In genomic region chr17:40321502-40322416, GRCh38 we compare ENCODE assay signal across 8 cellular contexts. TPM values are rescaled to one million over a fixed set of nuclear protein-coding genes. Genes with fewer than 3 reads are reported as not detected.
DNase-seq lines count a peak whose midpoint lies in the region; ATAC-seq and TF ChIP-seq lines count a peak whose summit lies in the region.

No MANE protein-coding gene starts in this region.

- DNase-seq in AG09309 (ENCODE audit: low read depth): no peak
- DNase-seq in cardiac fibroblast (ENCODE audit: low read depth in 2 of 2): no peak
- DNase-seq in mesenteric fat pad (ENCODE audit: low spot score): no peak
- no peak for DNase-seq in NOMO-1 treated with DMSO at 0.1 percent for 48 hours (lab: John Stamatoyannopoulos, UW; ENCODE audit: unreplicated experiment)
- DNase-seq in NCI-H1436 treated with DMSO at 0.1 percent for 48 hours (lab: John Stamatoyannopoulos, UW): no peak

- peaks cover 87% of the 10 kb centered on the region for H3K4me1 ChIP-seq in muscle layer of colon (ENCODE audit: insufficient read depth, low read length)

- no peak for ATAC-seq in GM19395 (IDR thresholded peaks at IDR 0.05; ENCODE audit: unreplicated experiment)

- TF ChIP-seq CTCF in AG09309 (IDR thresholded peaks at IDR 0.05; ENCODE audit: control insufficient read depth, insufficient read depth, low read depth, low read length, missing control alignments) (no peak), cardiac fibroblast (IDR thresholded peaks at IDR 0.05; ENCODE audit: low read depth, low read length) (no peak)

- H3K36me3 ChIP-seq in KOPT-K1 (ENCODE audit: insufficient read depth, low read length) (no peaks in the 10 kb centered on the region), muscle layer of colon (ENCODE audit: insufficient read depth, low read length) (no peaks in the 10 kb centered on the region)

- no peaks in the 10 kb centered on the region for H3K9me3 ChIP-seq in KOPT-K1 (ENCODE audit: insufficient read depth, low read length, poor library complexity, severe bottlenecking)
- no peaks in the 10 kb centered on the region for H3K9me3 ChIP-seq in muscle layer of colon (ENCODE audit: low read length)

- no peaks in the 10 kb centered on the region for H3K27me3 ChIP-seq in muscle layer of colon (ENCODE audit: control insufficient read depth in 1 of 2, insufficient read depth in 2 of 2, low read length in 2 of 2)

- peak overlapping the region; percentile 67 for H3K9ac ChIP-seq in muscle layer of colon (ENCODE audit: low read length)

- H3K4me3 ChIP-seq in AG09309 (ENCODE audit: control insufficient read depth, low read depth, low read length) (peak overlapping the region; percentile 37), cardiac fibroblast (replicated peaks in 1 of 2; ENCODE audit: low read depth in 2 of 2, low read length in 2 of 2) (peak overlapping the region; percentile 43 to 94), muscle layer of colon (ENCODE audit: low read depth in 1 of 2, low read length in 2 of 2) (peak overlapping the region; percentile 17 to 83)

- peak overlapping the region; percentile 80 for H3K27ac ChIP-seq in KOPT-K1 (ENCODE audit: low read depth, low read length, poor library complexity, severe bottlenecking)
- H3K27ac ChIP-seq in muscle layer of colon (ENCODE audit: low read depth, low read length): peak overlapping the region; percentile 96

RNA-seq across cellular contexts. Expression of gene RARA, which starts 12.8 kb away (rescaled TPM):
- 70.3 TPM for total RNA-seq in mesenteric fat pad

RNA-seq across cellular contexts. Expression of gene CDC6, which starts 34.1 kb away (rescaled TPM):
- total RNA-seq in mesenteric fat pad: 2.4 TPM

RNA-seq across cellular contexts. Expression of gene GJD3, which starts 42.8 kb away (rescaled TPM):
- 0.77 TPM for total RNA-seq in mesenteric fat pad
